In the genomic region with DNA sequence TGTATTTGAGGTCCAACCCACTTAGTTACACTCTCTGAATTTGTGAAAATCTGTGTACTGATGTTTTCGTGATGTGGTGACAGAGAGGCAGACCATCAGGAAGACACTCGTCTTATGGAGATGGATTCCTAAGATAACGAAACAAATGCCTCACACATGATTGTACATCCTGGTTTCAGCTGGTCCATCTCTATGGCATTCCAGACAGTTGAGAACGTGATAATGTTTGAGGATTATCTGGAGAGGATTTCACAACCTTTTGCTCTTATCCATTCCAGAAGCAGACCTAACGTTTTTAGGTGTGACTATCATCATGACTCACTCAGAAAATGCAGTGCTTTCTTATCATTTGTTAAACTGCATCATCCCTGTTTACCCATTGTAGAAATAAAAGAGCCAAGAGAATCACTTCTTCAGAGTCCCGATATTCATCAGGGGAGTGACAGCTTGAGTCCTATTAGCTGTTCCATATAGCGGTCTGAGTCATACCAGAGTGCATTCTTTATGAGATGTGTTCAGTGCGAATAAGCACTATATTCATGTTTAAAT, we compare ENCODE assay signal across 1 cellular context.
TF ChIP-seq lines count a peak whose summit lies in the region.

No MANE protein-coding gene starts in this region.

TF ChIP-seq in HepG2, 621 proteins besides CTCF, POLR2A, EP300 and RAD21 (continued from another document):
- TF ChIP-seq ZNF318 (CRISPR knock-in tag; IDR thresholded peaks at IDR 0.05) (no peak), ISL2 (CRISPR knock-in tag; IDR thresholded peaks at IDR 0.05) (no peak), PHF21A (CRISPR knock-in tag; IDR thresholded peaks at IDR 0.05) (no peak)
- TF ChIP-seq, protein P1, sequence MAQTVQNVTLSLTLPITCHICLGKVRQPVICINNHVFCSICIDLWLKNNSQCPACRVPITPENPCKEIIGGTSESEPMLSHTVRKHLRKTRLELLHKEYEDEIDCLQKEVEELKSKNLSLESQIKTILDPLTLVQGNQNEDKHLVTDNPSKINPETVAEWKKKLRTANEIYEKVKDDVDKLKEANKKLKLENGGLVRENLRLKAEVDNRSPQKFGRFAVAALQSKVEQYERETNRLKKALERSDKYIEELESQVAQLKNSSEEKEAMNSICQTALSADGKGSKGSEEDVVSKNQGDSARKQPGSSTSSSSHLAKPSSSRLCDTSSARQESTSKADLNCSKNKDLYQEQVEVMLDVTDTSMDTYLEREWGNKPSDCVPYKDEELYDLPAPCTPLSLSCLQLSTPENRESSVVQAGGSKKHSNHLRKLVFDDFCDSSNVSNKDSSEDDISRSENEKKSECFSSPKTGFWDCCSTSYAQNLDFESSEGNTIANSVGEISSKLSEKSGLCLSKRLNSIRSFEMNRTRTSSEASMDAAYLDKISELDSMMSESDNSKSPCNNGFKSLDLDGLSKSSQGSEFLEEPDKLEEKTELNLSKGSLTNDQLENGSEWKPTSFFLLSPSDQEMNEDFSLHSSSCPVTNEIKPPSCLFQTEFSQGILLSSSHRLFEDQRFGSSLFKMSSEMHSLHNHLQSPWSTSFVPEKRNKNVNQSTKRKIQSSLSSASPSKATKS (CRISPR knock-in tag; IDR thresholded peaks at IDR 0.05) = no peak
